In the genomic region with DNA sequence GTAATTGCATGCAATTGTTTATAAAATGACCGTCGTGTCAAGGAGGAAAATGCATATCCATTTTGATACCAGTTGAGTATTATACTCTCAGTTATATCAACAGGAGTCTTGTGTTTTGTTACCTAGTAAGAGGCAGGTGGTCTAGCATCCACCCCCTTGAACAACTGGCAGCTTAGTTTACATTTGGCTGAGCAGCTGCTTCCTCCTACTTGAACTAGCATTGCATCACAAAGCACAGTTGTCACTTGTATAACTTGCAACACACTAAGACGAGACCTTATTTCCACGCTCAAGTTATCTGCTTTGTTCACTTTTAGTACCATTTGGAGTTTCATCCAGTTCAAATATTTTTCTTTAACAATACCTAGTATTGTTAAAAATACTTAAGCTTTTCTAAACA, we compare ENCODE assay signal across 22 cellular contexts.
DNase-seq lines count a peak whose midpoint lies in the region; ATAC-seq, FAIRE-seq and TF ChIP-seq lines count a peak whose summit lies in the region.
"Had no signal": no experiment of that assay in that cellular context is flagged by ENCODE, and none has a peak within 500 bp of the region (broad histone marks: within the 10 kb centered on the region; RNA-seq: fewer than 3 reads in every experiment).

No MANE protein-coding gene starts in this region.

- in situ Hi-C loops in K562 (cut with MboI): no loop called here

- H3K36me3 Mint-ChIP-seq in naive thymus-derived CD8-positive, alpha-beta T cell: no peaks in the 10 kb centered on the region
- H3K36me3 Mint-ChIP-seq: T-cell had no signal

- H3K4me3 ChIP-seq in HUES64 (ENCODE audit: low read length) (peak overlapping the region; percentile 6; the same call in 1 of the 2 replicates), K562 (no peak overlapping the region), spleen (no peak overlapping the region)
- H3K4me3 ChIP-seq: adrenal gland, stomach had no signal

- no peak overlapping the region for H3K27ac Mint-ChIP-seq in naive thymus-derived CD8-positive, alpha-beta T cell
- H3K27ac Mint-ChIP-seq: HFFc6, T-cell had no signal

- H3K27ac ChIP-seq in HUES64 (ENCODE audit: low read depth, low read length): no peak overlapping the region; the same call in 1 of the 2 replicates
- H3K27ac ChIP-seq in K562 (ENCODE audit: extremely low read depth, low read depth, low read length): no peak overlapping the region
- H3K27ac ChIP-seq in spleen: no peak overlapping the region
- H3K27ac ChIP-seq: adrenal gland, RWPE1, stomach, WERI-Rb-1 had no signal

- H4K20me1 ChIP-seq in K562 (replicated peaks; ENCODE audit: control insufficient read depth, insufficient read depth, low read length): no peaks in the 10 kb centered on the region

- no peaks in the 10 kb centered on the region for H3K9me1 ChIP-seq in K562 (ENCODE audit: control insufficient read depth, insufficient read depth, low read length)

- 12% methylated on average over 4 of the region's 4 CpGs for WGBS in HUES64
- WGBS in K562 (ENCODE audit: insufficient coverage, low coverage, missing lambda C conversion rate): 6% methylated on average over 4 of the region's 4 CpGs
- 53 to 65% (median 56%) methylated on average over 4 of the region's 4 CpGs for WGBS in spleen, 5 donors

- no peak for FAIRE-seq in K562 (lab: Jason Lieb, UNC)
- FAIRE-seq: G401.6, GM12891 had no signal

- intact Hi-C loops in K562 (cut with micrococcal nuclease): no loop called here
- intact Hi-C loops in spleen (cut with DNase I; ENCODE audit: low total_unique reads): no loop called here

- DNase-seq in Ammon's horn (ENCODE audit: low spot score) (peak; percentile 19), NCI-H345 (lab: John Stamatoyannopoulos, UW) (peak; percentile 89), K562 (ENCODE audit: extremely low read depth in 1 of 4, low spot score in 3 of 4) (no peak), spleen (no peak), islet precursor cell (no peak), cerebellar nuclear complex (lab: John Stamatoyannopoulos, UW) (no peak)
- DNase-seq in naive thymus-derived CD8-positive, alpha-beta T cell: no peak
- DNase-seq: adrenal gland; central memory CD4-positive, alpha-beta T cell; effector memory CD4-positive, alpha-beta T cell; HFFc6; hypothalamus; left ventricle myocardium superior; NCI-H2227 treated with DMSO at 0.1 percent for 48 hours; stimulated activated CD4-positive, alpha-beta T cell treated with anti-CD3 and anti-CD28 coated beads, Interleukin-12 subunit alpha, Interleukin-12 subunit beta, amount 100 ng/mL, for 4 hours; stomach; T-cell; WERI-Rb-1 had no signal

- H3K4me3 Mint-ChIP-seq in naive thymus-derived CD8-positive, alpha-beta T cell: no peak overlapping the region
- H3K4me3 Mint-ChIP-seq: HFFc6, T-cell had no signal

- no peaks in the 10 kb centered on the region for H3K79me2 ChIP-seq in K562 (ENCODE audit: control insufficient read depth, insufficient read depth, low read length)

- no peaks in the 10 kb centered on the region for H3K9me3 Mint-ChIP-seq in naive thymus-derived CD8-positive, alpha-beta T cell
- H3K9me3 Mint-ChIP-seq: HFFc6, T-cell had no signal

- H3K4me1 Mint-ChIP-seq in naive thymus-derived CD8-positive, alpha-beta T cell: no peaks in the 10 kb centered on the region
- H3K4me1 Mint-ChIP-seq: T-cell had no signal

- H3K4me1 ChIP-seq in HUES64 (ENCODE audit: insufficient read depth, low read length): peaks cover 28% of the 10 kb centered on the region
- no peaks in the 10 kb centered on the region for H3K4me1 ChIP-seq in K562 (replicated peaks in 1 of 2; ENCODE audit: control insufficient read depth in 2 of 2, insufficient read depth in 2 of 2, low read length in 2 of 2)
- H3K4me1 ChIP-seq in spleen: no peaks in the 10 kb centered on the region
- H3K4me1 ChIP-seq: adrenal gland, stomach had no signal

- peaks cover 9 to 31% (median 18%) of the 10 kb centered on the region in 5 donors for H3K27me3 Mint-ChIP-seq in naive thymus-derived CD8-positive, alpha-beta T cell

- H3K36me3 ChIP-seq in HUES64 (ENCODE audit: insufficient read depth, low read length): no peaks in the 10 kb centered on the region
- no peaks in the 10 kb centered on the region for H3K36me3 ChIP-seq in K562 (ENCODE audit: control insufficient read depth, insufficient read depth, low read length)
- no peaks in the 10 kb centered on the region for H3K36me3 ChIP-seq in spleen
- H3K36me3 ChIP-seq: adrenal gland, stomach, WERI-Rb-1 had no signal

- H2AFZ ChIP-seq in K562 (ENCODE audit: low read depth, low read length): no peak overlapping the region

- H3K27me3 ChIP-seq in HUES64 (ENCODE audit: insufficient read depth, low read length) (no peaks in the 10 kb centered on the region), K562 (ENCODE audit: control insufficient read depth in 2 of 2, insufficient read depth in 2 of 2, low read length in 2 of 2) (no peaks in the 10 kb centered on the region), spleen (replicated peaks in 1 of 7) (no peaks in the 10 kb centered on the region)
- H3K27me3 ChIP-seq: adrenal gland, stomach had no signal

- no TSS peak for BruUV-seq in K562 (replicated peaks; lab: Mats Ljungman, UMichigan)

- POLR2A ChIA-PET in K562 (lab: Yijun Ruan, JAX): no interaction called here
- POLR2A ChIA-PET in naive thymus-derived CD8-positive, alpha-beta T cell (lab: Charles Lee): no interaction called here

- no peak overlapping the region for H3K4me2 ChIP-seq in K562 (ENCODE audit: insufficient read depth, low read length)

- TF ChIP-seq RAD21 in K562 (CRISPR knock-in tag; conservative IDR thresholded peaks at IDR 0.05 in 1 of 2, IDR thresholded peaks at IDR 0.05 in 1 of 2): no peak

- no peak for TF ChIP-seq EP300 in K562 (IDR thresholded peaks at IDR 0.05; ENCODE audit: low read length)

- no peaks in the 10 kb centered on the region for H3K9me3 ChIP-seq in HUES64 (ENCODE audit: insufficient read depth, low read depth, low read length)
- H3K9me3 ChIP-seq in K562 (replicated peaks; ENCODE audit: control insufficient read depth, insufficient read depth, low read depth, low read length): no peaks in the 10 kb centered on the region
- H3K9me3 ChIP-seq in spleen: no peaks in the 10 kb centered on the region
- H3K9me3 ChIP-seq: adrenal gland, stomach had no signal

- TF ChIP-seq CTCF in K562 (IDR thresholded peaks at IDR 0.05 in 2 of 3, conservative IDR thresholded peaks at IDR 0.05 in 1 of 3; ENCODE audit: insufficient read depth in 2 of 3, low read depth in 1 of 3, low read length in 3 of 3) (no peak), spleen (IDR thresholded peaks at IDR 0.05 in 8 of 11, conservative IDR thresholded peaks at IDR 0.05 in 3 of 11) (no peak)

- TF ChIP-seq POLR2A in K562 (conservative IDR thresholded peaks at IDR 0.05) (no peak), spleen (IDR thresholded peaks at IDR 0.05) (no peak)

- no peak overlapping the region for H3K9ac ChIP-seq in HUES64 (ENCODE audit: low read depth, low read length)
- no peak overlapping the region for H3K9ac ChIP-seq in K562 (ENCODE audit: insufficient read depth in 1 of 2, low read depth in 2 of 2, low read length in 2 of 2)

- CTCF ChIA-PET in K562 (lab: Yijun Ruan, JAX; ENCODE audit: low intra/inter-chr PET ratio): no interaction called here

- ATAC-seq in K562: no peak
- ATAC-seq in naive thymus-derived CD8-positive, alpha-beta T cell: no peak
- ATAC-seq: left ventricle myocardium superior, T-cell had no signal

TF ChIP-seq in K562, 482 proteins besides CTCF, POLR2A, EP300 and RAD21 (continues in another document):
- TF ChIP-seq CEBPB (tag; IDR thresholded peaks at IDR 0.05): peak; percentile 17; the same call in 1 of the 2 replicates
- no peak for TF ChIP-seq ZNF778 (CRISPR knock-in tag; IDR thresholded peaks at IDR 0.05)
- no peak for TF ChIP-seq CBX5 (IDR thresholded peaks at IDR 0.05; ENCODE audit: borderline replicate concordance, low read depth)

Comparison
In these comparisons a context has a peak if more than half of its experiments do, and no peak if none do; other contexts are left out.
1. DNase-seq: peak in Ammon's horn (single experiment) and NCI-H345 (single experiment); none in K562 (0 of 4), spleen (single experiment), naive thymus-derived CD8-positive, alpha-beta T cell (0 of 10), islet precursor cell (single experiment) and cerebellar nuclear complex (0 of 2).